ENCODE assay signal across 4 cellular contexts in genomic region chr4:118791690-118792446, GRCh38. TPM values are rescaled to one million over a fixed set of nuclear protein-coding genes. Genes with fewer than 3 reads are reported as not detected.
DNase-seq lines count a peak whose midpoint lies in the region; ATAC-seq, FAIRE-seq and TF ChIP-seq lines count a peak whose summit lies in the region.
"Not testable (repeated sequence)": the region's sequence is repeated elsewhere in the genome, so short reads cannot be mapped to it uniquely, and the experiment has no call there.

No MANE protein-coding gene starts in this region.

- not testable (repeated sequence) for TF ChIP-seq RAD21 in K562 (CRISPR knock-in tag; conservative IDR thresholded peaks at IDR 0.05 in 1 of 2, IDR thresholded peaks at IDR 0.05 in 1 of 2)

- not testable (repeated sequence) for H3K9me3 Mint-ChIP-seq in chondrocyte (ENCODE audit: low read depth); glutamatergic neuron (ENCODE audit: unreplicated experiment)

- DNase-seq in K562 (ENCODE audit: extremely low read depth in 1 of 4, low spot score in 3 of 4); chondrocyte (ENCODE audit: low spot score); esophagus muscularis mucosa (ENCODE audit: extremely low spot score): not testable (repeated sequence)
- DNase-seq in glutamatergic neuron, result peak; percentile 29

- H3K9me3 ChIP-seq in K562 (replicated peaks; ENCODE audit: control insufficient read depth, insufficient read depth, low read depth, low read length); esophagus muscularis mucosa: not testable (repeated sequence)

- H4K20me1 ChIP-seq in K562 (replicated peaks; ENCODE audit: control insufficient read depth, insufficient read depth, low read length), result not testable (repeated sequence)

- CTCF ChIA-PET in K562 (lab: Yijun Ruan, JAX; ENCODE audit: low intra/inter-chr PET ratio), result not testable (repeated sequence)

- not testable (repeated sequence) for FAIRE-seq in K562 (lab: Jason Lieb, UNC)

- H3K4me3 ChIP-seq in K562, esophagus muscularis mucosa: not testable (repeated sequence)

- H2AFZ ChIP-seq in K562 (ENCODE audit: low read depth, low read length), result not testable (repeated sequence)

- H3K27ac ChIP-seq in K562 (ENCODE audit: extremely low read depth, low read depth, low read length), result not testable (repeated sequence)
- peak overlapping the region in 3 of 4 donors; percentile 68 to 71 (median 68) for H3K27ac ChIP-seq in esophagus muscularis mucosa (replicated peaks in 1 of 4)

- not testable (repeated sequence) for H3K4me1 ChIP-seq in K562 (replicated peaks in 1 of 2; ENCODE audit: control insufficient read depth in 2 of 2, insufficient read depth in 2 of 2, low read length in 2 of 2)
- H3K4me1 ChIP-seq in esophagus muscularis mucosa, result peaks cover 22 to 62% (median 54%) of the 10 kb centered on the region in 4 donors

- H3K79me2 ChIP-seq in K562 (ENCODE audit: control insufficient read depth, insufficient read depth, low read length), result not testable (repeated sequence)

- intact Hi-C loops in K562 (cut with micrococcal nuclease); esophagus muscularis mucosa (cut with DNase I): not testable (repeated sequence)

- peaks cover 17% of the 10 kb centered on the region for H3K4me1 Mint-ChIP-seq in chondrocyte (ENCODE audit: low read depth)
- not testable (repeated sequence) for H3K4me1 Mint-ChIP-seq in glutamatergic neuron (ENCODE audit: low read depth, unreplicated experiment)

- H3K27ac Mint-ChIP-seq in chondrocyte (ENCODE audit: unreplicated experiment), result peak overlapping the region; percentile 36
- H3K27ac Mint-ChIP-seq in glutamatergic neuron (ENCODE audit: unreplicated experiment), result peak overlapping the region; percentile 94

- H3K36me3 ChIP-seq in K562 (ENCODE audit: control insufficient read depth, insufficient read depth, low read length) (peaks cover 14% of the 10 kb centered on the region), esophagus muscularis mucosa (peaks cover 4 to 18% (median 18%) of the 10 kb centered on the region in 4 donors)

- H3K36me3 Mint-ChIP-seq in chondrocyte (ENCODE audit: low read depth), result peaks cover 24% of the 10 kb centered on the region
- not testable (repeated sequence) for H3K36me3 Mint-ChIP-seq in glutamatergic neuron (ENCODE audit: unreplicated experiment)

- in situ Hi-C loops in K562 (cut with MboI), result not testable (repeated sequence)

- ATAC-seq in K562, result not testable (repeated sequence)

- BruUV-seq in K562 (replicated peaks; lab: Mats Ljungman, UMichigan), result not testable (repeated sequence)

- H3K27me3 Mint-ChIP-seq in chondrocyte (ENCODE audit: low read depth); glutamatergic neuron (ENCODE audit: unreplicated experiment): not testable (repeated sequence)

- H3K4me2 ChIP-seq in K562 (ENCODE audit: insufficient read depth, low read length), result not testable (repeated sequence)

- TF ChIP-seq POLR2A in K562 (conservative IDR thresholded peaks at IDR 0.05); esophagus muscularis mucosa (IDR thresholded peaks at IDR 0.05; ENCODE audit: low read depth): not testable (repeated sequence)

- H3K9me1 ChIP-seq in K562 (ENCODE audit: control insufficient read depth, insufficient read depth, low read length), result not testable (repeated sequence)

- TF ChIP-seq EP300 in K562 (IDR thresholded peaks at IDR 0.05; ENCODE audit: low read length); esophagus muscularis mucosa (IDR thresholded peaks at IDR 0.05): not testable (repeated sequence)

- not testable (repeated sequence) for H3K4me3 Mint-ChIP-seq in chondrocyte (ENCODE audit: unreplicated experiment); glutamatergic neuron (ENCODE audit: unreplicated experiment)

- not testable (repeated sequence) for TF ChIP-seq CTCF in K562 (IDR thresholded peaks at IDR 0.05 in 2 of 3, conservative IDR thresholded peaks at IDR 0.05 in 1 of 3; ENCODE audit: insufficient read depth in 2 of 3, low read depth in 1 of 3, low read length in 3 of 3); chondrocyte (IDR thresholded peaks at IDR 0.05); esophagus muscularis mucosa (IDR thresholded peaks at IDR 0.05); glutamatergic neuron (IDR thresholded peaks at IDR 0.05; ENCODE audit: partially characterized antibody, unreplicated experiment)

- H3K27me3 ChIP-seq in K562 (ENCODE audit: control insufficient read depth in 2 of 2, insufficient read depth in 2 of 2, low read length in 2 of 2); esophagus muscularis mucosa: not testable (repeated sequence)

- 83% methylated on average over 23 of the region's 58 CpGs for WGBS in K562 (ENCODE audit: insufficient coverage, low coverage, missing lambda C conversion rate)
- WGBS in esophagus muscularis mucosa, result 86% methylated on average over 33 of the region's 58 CpGs

- H3K9ac ChIP-seq in K562 (ENCODE audit: insufficient read depth in 1 of 2, low read depth in 2 of 2, low read length in 2 of 2), result not testable (repeated sequence)

- POLR2A ChIA-PET in K562 (lab: Yijun Ruan, JAX), result not testable (repeated sequence)

TF ChIP-seq in K562, 482 proteins besides CTCF, POLR2A, EP300 and RAD21:
- 0 out of 2 replicates have a peak, but pooled peaks have one; percentile 20 for TF ChIP-seq POLR2G (IDR thresholded peaks at IDR 0.05; ENCODE audit: low read depth, low read length)

RNA-seq across cellular contexts. Expression of gene SEC24D, which starts 44.1 kb away (rescaled TPM):
- total RNA-seq in K562 (2011; cell fraction: chromatin; rRNA removed; ENCODE audit: low replicate concordance), result 81.0 and 127 TPM in 2 replicates
- 24.8 and 40.4 TPM in 2 replicates for total RNA-seq in K562 (2011; cell fraction: nucleolus; rRNA removed)
- 67.7 and 90.5 TPM in 2 replicates for total RNA-seq in K562 (2011; cell fraction: nucleoplasm; rRNA removed)
- total RNA-seq in K562 (2014; rRNA removed) (8.1 and 10.4 TPM in 2 replicates), K562 (2014; rRNA removed; fragmentation: Illumina TruSeq; extraction: Trizol) (15.0 and 16.5 TPM in 2 replicates), K562 (2015; rRNA removed; fragmentation: Illumina TruSeq; extraction: Trizol) (11.3 and 12.1 TPM in 2 replicates), K562 (2021) (20.0 and 20.1 TPM in 2 replicates), chondrocyte (204 to 245 TPM (median 208 TPM) in 3 replicates), esophagus muscularis mucosa (10 to 100 TPM; 29.1 to 41.5 (median 37.0) TPM), glutamatergic neuron (ENCODE audit: unreplicated experiment) (26.0 TPM)
- polyA plus RNA-seq in K562 (2011; rRNA removed) (22.5 and 37.3 TPM in 2 replicates), K562 (2014; fragmentation: Illumina TruSeq; extraction: Trizol) (16.8 and 19.6 TPM in 2 replicates), K562 (2014; fragmentation: Nextera tagmentation; extraction: Ambion mirVana) (1 to 10 TPM; 7.1 to 8.1 TPM), K562 (2014; rRNA removed) (9.0 and 10.5 TPM in 2 replicates)
- 12.3 and 36.0 TPM in 2 replicates for polyA plus RNA-seq in K562 (2011; cell fraction: cytosol; rRNA removed)
- 44.1 and 66.0 TPM in 2 replicates for polyA plus RNA-seq in K562 (2011; cell fraction: nucleus; rRNA removed)
- polyA plus RNA-seq in K562 (2012), result 13.2 and 34.7 TPM in 2 replicates
- 34.8 and 79.8 TPM in 2 replicates for polyA minus RNA-seq in K562 (2011; rRNA and poly(A)+ RNA removed)
- 17.4 and 37.8 TPM in 2 replicates for polyA minus RNA-seq in K562 (2011; cell fraction: cytosol; rRNA and poly(A)+ RNA removed)
- 39.9 and 102 TPM in 2 replicates for polyA minus RNA-seq in K562 (2011; cell fraction: nucleus; rRNA and poly(A)+ RNA removed)
